ENCODE assay signal across 12 cellular contexts in the genomic region with DNA sequence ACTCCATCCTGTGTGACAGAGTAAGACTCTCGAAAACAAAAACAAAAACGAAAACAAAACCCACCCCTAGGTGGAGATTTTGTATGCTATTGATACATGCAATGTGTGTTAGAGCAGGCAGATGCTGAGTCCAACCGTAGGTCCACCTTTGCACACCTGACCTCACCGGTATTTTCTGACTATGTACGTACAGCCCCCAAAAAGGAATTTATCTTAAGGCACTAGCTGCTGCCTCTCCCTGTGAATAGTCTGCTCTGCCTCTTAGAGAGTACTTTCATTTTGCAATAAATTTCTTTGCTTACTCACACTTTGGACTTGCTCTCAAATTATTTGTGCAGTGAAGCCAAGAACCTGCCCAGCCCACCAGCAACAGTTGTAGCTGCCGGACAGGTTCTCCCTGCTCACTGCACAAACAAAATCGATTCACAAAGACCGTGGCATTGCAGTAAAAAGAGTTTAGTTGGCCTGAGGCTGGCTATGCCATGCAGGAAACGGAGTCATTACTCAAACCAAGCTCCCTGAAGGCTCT. TPM values are rescaled to one million over a fixed set of nuclear protein-coding genes. Genes with fewer than 3 reads are reported as not detected.
A peak's percentile ranks its signal among the peaks of the same experiment; 100 is the strongest.
DNase-seq lines count a peak whose midpoint lies in the region; TF ChIP-seq lines count a peak whose summit lies in the region.
"Had no signal": no experiment of that assay in that cellular context is flagged by ENCODE, and none has a peak within 500 bp of the region (broad histone marks: within the 10 kb centered on the region; RNA-seq: fewer than 3 reads in every experiment).

No MANE protein-coding gene starts in this region.

- H3K4me3 Mint-ChIP-seq in activated T-helper 2 cell treated with anti-CD3 and anti-CD28 coated beads, Interferon-gamma antibody, Interleukin-2, Interleukin-4, amounts not matched to agents 10 μg/mL and 5 μg/mL and 100 μg/mL, durations not matched to agents 14 hours and 24 hours and 36 hours (ENCODE audit: low read depth): no peak overlapping the region

- H4K20me1 ChIP-seq in BLaER1 treated with 17β-estradiol and CSF1 and Interleukin-3, amounts not matched to agents 10 nM and 100 nM: no peaks in the 10 kb centered on the region

- peaks cover 13% of the 10 kb centered on the region for H3K4me1 Mint-ChIP-seq in activated T-helper 2 cell treated with anti-CD3 and anti-CD28 coated beads, Interferon-gamma antibody, Interleukin-2, Interleukin-4, amounts not matched to agents 10 μg/mL and 5 μg/mL and 100 μg/mL, durations not matched to agents 14 hours and 24 hours and 36 hours (ENCODE audit: low read depth)

- no peaks in the 10 kb centered on the region for H3K27me3 Mint-ChIP-seq in activated T-helper 2 cell treated with anti-CD3 and anti-CD28 coated beads, Interferon-gamma antibody, Interleukin-2, Interleukin-4, amounts not matched to agents 10 μg/mL and 5 μg/mL and 100 μg/mL, durations not matched to agents 14 hours and 24 hours and 36 hours (ENCODE audit: low read depth)

- peak overlapping the region in 1 of 11 experiments; percentile 1; a peak in 2 of 22 replicates for H3K27ac ChIP-seq in BLaER1 treated with 17β-estradiol and CSF1 and Interleukin-3, amounts not matched to agents 10 nM and 100 nM
- H3K27ac ChIP-seq in colonic mucosa: peak overlapping the region; percentile 82
- H3K27ac ChIP-seq: left ventricle myocardium inferior had no signal

- peaks cover 13 to 30% (median 24%) of the 10 kb centered on the region in 10 experiments for H3K4me1 ChIP-seq in BLaER1 treated with 17β-estradiol and CSF1 and Interleukin-3, amounts not matched to agents 10 nM and 100 nM
- H3K4me1 ChIP-seq in colonic mucosa: no peaks in the 10 kb centered on the region

- no peaks in the 10 kb centered on the region for H3K27me3 ChIP-seq in BLaER1 treated with 17β-estradiol and CSF1 and Interleukin-3, amounts not matched to agents 10 nM and 100 nM
- H3K27me3 ChIP-seq in colonic mucosa: no peaks in the 10 kb centered on the region

- H3K4me3 ChIP-seq in BLaER1 treated with 17β-estradiol and CSF1 and Interleukin-3, amounts not matched to agents 10 nM and 100 nM: no peak overlapping the region
- peak overlapping the region; percentile 12 for H3K4me3 ChIP-seq in colonic mucosa
- H3K4me3 ChIP-seq: left ventricle myocardium inferior had no signal

- no peaks in the 10 kb centered on the region for H3K36me3 ChIP-seq in BLaER1 treated with 17β-estradiol and CSF1 and Interleukin-3, amounts not matched to agents 10 nM and 100 nM
- no peaks in the 10 kb centered on the region for H3K36me3 ChIP-seq in colonic mucosa
- H3K36me3 ChIP-seq: left ventricle myocardium inferior had no signal

- intact Hi-C loops in colonic mucosa (cut with DNase I) (no loop called here), posterior cingulate gyrus (cut with DNase I) (loop anchor here (5.0 to 10.0 kb wide), 2 partner anchors 152 to 209 kb away; no protein-coding TSS in a partner anchor)
- intact Hi-C loops in activated T-helper 2 cell treated with anti-CD3 and anti-CD28 coated beads, Interferon-gamma antibody, Interleukin-2, Interleukin-4, amounts not matched to agents 10 μg/mL and 5 μg/mL and 100 μg/mL, durations not matched to agents 14 hours and 24 hours and 36 hours (cut with micrococcal nuclease): loop anchor here (5.0 kb wide), 1 partner anchor 149 kb away; no protein-coding TSS in a partner anchor

- no peaks in the 10 kb centered on the region for H3K9me3 Mint-ChIP-seq in activated T-helper 2 cell treated with anti-CD3 and anti-CD28 coated beads, Interferon-gamma antibody, Interleukin-2, Interleukin-4, amounts not matched to agents 10 μg/mL and 5 μg/mL and 100 μg/mL, durations not matched to agents 14 hours and 24 hours and 36 hours

- H3K9me3 ChIP-seq in BLaER1 treated with 17β-estradiol and CSF1 and Interleukin-3, amounts not matched to agents 10 nM and 100 nM (replicated peaks in 1 of 11): no peaks in the 10 kb centered on the region
- H3K9me3 ChIP-seq in colonic mucosa: no peaks in the 10 kb centered on the region
- H3K9me3 ChIP-seq: left ventricle myocardium inferior had no signal

- H3K36me3 Mint-ChIP-seq in activated T-helper 2 cell treated with anti-CD3 and anti-CD28 coated beads, Interferon-gamma antibody, Interleukin-2, Interleukin-4, amounts not matched to agents 10 μg/mL and 5 μg/mL and 100 μg/mL, durations not matched to agents 14 hours and 24 hours and 36 hours (ENCODE audit: low read depth): peaks cover 15% of the 10 kb centered on the region

- peak overlapping the region in 7 of 11 experiments; percentile 4 to 56 (median 36); a peak in 6 of 22 replicates for H3K9ac ChIP-seq in BLaER1 treated with 17β-estradiol and CSF1 and Interleukin-3, amounts not matched to agents 10 nM and 100 nM
- peak overlapping the region in 1 of 2 donors; percentile 38 for H3K9ac ChIP-seq in colonic mucosa (ENCODE audit: low read depth in 2 of 2, low read length in 2 of 2)

- peak overlapping the region; percentile 1 to 69 (median 41); a peak in 21 of 22 replicates for H3K4me2 ChIP-seq in BLaER1 treated with 17β-estradiol and CSF1 and Interleukin-3, amounts not matched to agents 10 nM and 100 nM

- TF ChIP-seq CTCF in LNCAP (IDR thresholded peaks at IDR 0.05) (peak; percentile 13; the same call in 1 of the 2 replicates), colonic mucosa (IDR thresholded peaks at IDR 0.05) (no peak)

- H3K27ac Mint-ChIP-seq in activated T-helper 2 cell treated with anti-CD3 and anti-CD28 coated beads, Interferon-gamma antibody, Interleukin-2, Interleukin-4, amounts not matched to agents 10 μg/mL and 5 μg/mL and 100 μg/mL, durations not matched to agents 14 hours and 24 hours and 36 hours: no peak overlapping the region

- peak; percentile 83 for DNase-seq in colonic mucosa
- DNase-seq in mucosa of gallbladder (ENCODE audit: low spot score): peak; percentile 83
- no peak for DNase-seq in activated CD4-positive, alpha-beta T cell treated with anti-CD3 and anti-CD28 coated beads, Interleukin-2, amount 50 U/mL, for 1 hour
- DNase-seq in posterior cingulate gyrus: no peak
- no peak for DNase-seq in MV-4-11 (lab: John Stamatoyannopoulos, UW)
- DNase-seq in activated T-helper 2 cell treated with anti-CD3 and anti-CD28 coated beads, Interferon-gamma antibody, Interleukin-2, Interleukin-4, amounts not matched to agents 10 μg/mL and 5 μg/mL and 100 μg/mL, durations not matched to agents 14 hours and 24 hours and 36 hours (ENCODE audit: low spot score): no peak
- DNase-seq: effector CD4-positive, alpha-beta T cell; left ventricle myocardium inferior; NCI-H146; T-helper 1 cell had no signal

RNA-seq across cellular contexts. Expression of gene ZNF77, which starts 8.2 kb away (rescaled TPM):
- total RNA-seq in colonic mucosa (1 to 10 TPM; 3.1 to 3.3 TPM), mucosa of gallbladder (2.8 TPM)
- total RNA-seq in activated T-helper 2 cell treated with anti-CD3 and anti-CD28 coated beads, Interferon-gamma antibody, Interleukin-2, Interleukin-4, amounts not matched to agents 10 μg/mL and 5 μg/mL and 100 μg/mL, durations not matched to agents 14 hours and 24 hours and 36 hours: 3.5 and 4.0 TPM in 2 replicates

RNA-seq across cellular contexts. Expression of gene TLE6, which starts 24.3 kb away (rescaled TPM):
- total RNA-seq in colonic mucosa: 1 to 10 TPM; 2.9 to 3.8 TPM
- total RNA-seq in mucosa of gallbladder: 0.63 TPM
- 1.4 and 1.5 TPM in 2 replicates for total RNA-seq in activated T-helper 2 cell treated with anti-CD3 and anti-CD28 coated beads, Interferon-gamma antibody, Interleukin-2, Interleukin-4, amounts not matched to agents 10 μg/mL and 5 μg/mL and 100 μg/mL, durations not matched to agents 14 hours and 24 hours and 36 hours

RNA-seq across cellular contexts. Expression of gene ZNF57, which starts 52.3 kb away (rescaled TPM):
- total RNA-seq in colonic mucosa (10 to 100 TPM; 10.9 to 12.4 TPM), mucosa of gallbladder (6.0 TPM)
- total RNA-seq in activated T-helper 2 cell treated with anti-CD3 and anti-CD28 coated beads, Interferon-gamma antibody, Interleukin-2, Interleukin-4, amounts not matched to agents 10 μg/mL and 5 μg/mL and 100 μg/mL, durations not matched to agents 14 hours and 24 hours and 36 hours: 2.7 and 3.1 TPM in 2 replicates

Comparison
In these comparisons a context has a peak if more than half of its experiments do, and no peak if none do; other contexts are left out.
1. DNase-seq: peak in colonic mucosa (single experiment) and mucosa of gallbladder (single experiment); none in activated CD4-positive, alpha-beta T cell treated with anti-CD3 and anti-CD28 coated beads, Interleukin-2, amount 50 U/mL, for 1 hour (single experiment), posterior cingulate gyrus (0 of 10), MV-4-11 (single experiment) and activated T-helper 2 cell treated with anti-CD3 and anti-CD28 coated beads, Interferon-gamma antibody, Interleukin-2, Interleukin-4, amounts not matched to agents 10 μg/mL and 5 μg/mL and 100 μg/mL, durations not matched to agents 14 hours and 24 hours and 36 hours (single experiment).